Comparison of ENCODE assay signal across 9 cellular contexts in genomic region chr5:82107277-82107676, GRCh38.
DNase-seq lines count a peak whose midpoint lies in the region; ATAC-seq and TF ChIP-seq lines count a peak whose summit lies in the region.
"Had no signal": no experiment of that assay in that cellular context is flagged by ENCODE, and none has a peak within 500 bp of the region (broad histone marks: within the 10 kb centered on the region; RNA-seq: fewer than 3 reads in every experiment).

No MANE protein-coding gene starts in this region.

- H3K4me1 Mint-ChIP-seq in chondrocyte (ENCODE audit: low read depth) (peaks cover 16% of the 10 kb centered on the region), neural progenitor cell (peaks cover 7% of the 10 kb centered on the region)

- H3K36me3 ChIP-seq in Loucy (ENCODE audit: insufficient read depth, low read length) (no peaks in the 10 kb centered on the region), neural progenitor cell (no peaks in the 10 kb centered on the region), spleen (no peaks in the 10 kb centered on the region)

- H3K9me3 Mint-ChIP-seq in chondrocyte (ENCODE audit: low read depth) (no peaks in the 10 kb centered on the region), neural progenitor cell (no peaks in the 10 kb centered on the region)

- peak; percentile 69 for DNase-seq in G401 (ENCODE audit: low spot score)
- DNase-seq in chondrocyte (ENCODE audit: low spot score) = no peak
- DNase-seq in neural progenitor cell (ENCODE audit: low spot score) = peak; percentile 59
- no peak for DNase-seq in stimulated activated naive CD4-positive, alpha-beta T cell treated with Interleukin-2 at 50 U/mL for 16 hours (lab: John Stamatoyannopoulos, UW)
- DNase-seq in spleen = no peak
- DNase-seq: activated naive CD4-positive, alpha-beta T cell treated with Interleukin-2 at 50 U/mL for 16 hours had no signal

- H3K27ac ChIP-seq in neural progenitor cell (no peak overlapping the region), spleen (no peak overlapping the region)

- no peaks in the 10 kb centered on the region for H3K27me3 Mint-ChIP-seq in chondrocyte (ENCODE audit: low read depth)
- no peaks in the 10 kb centered on the region for H3K27me3 Mint-ChIP-seq in neural progenitor cell (ENCODE audit: insufficient read depth, low read depth)

- H3K4me2 ChIP-seq in Loucy (ENCODE audit: low read depth, low read length, poor library complexity, severe bottlenecking) (no peak overlapping the region), neural progenitor cell (peak overlapping the region; percentile 42)

- H3K27ac Mint-ChIP-seq in chondrocyte (ENCODE audit: unreplicated experiment) (no peak overlapping the region), neural progenitor cell (no peak overlapping the region)

- H3F3A ChIP-seq in Loucy (ENCODE audit: low read depth) (peaks cover 4% of the 10 kb centered on the region; the same call in 1 of the 2 replicates), neural progenitor cell (ENCODE audit: low read depth) (peaks cover 10% of the 10 kb centered on the region)

- H3K4me1 ChIP-seq in Loucy (ENCODE audit: insufficient read depth, low read length, poor library complexity, severe bottlenecking) (peaks cover 44% of the 10 kb centered on the region), neural progenitor cell (peaks cover 25% of the 10 kb centered on the region), spleen (peaks cover 0 to 16% (median 12%) of the 10 kb centered on the region in 6 donors)

- intact Hi-C loops in spleen (cut with DNase I; ENCODE audit: low total_unique reads) = no loop called here

- H3K4me3 ChIP-seq in Loucy (ENCODE audit: low read length, poor library complexity, severe bottlenecking) = no peak overlapping the region
- no peak overlapping the region for H3K4me3 ChIP-seq in neural progenitor cell
- H3K4me3 ChIP-seq in spleen = no peak overlapping the region

- no peak overlapping the region for H3K4me3 Mint-ChIP-seq in chondrocyte (ENCODE audit: unreplicated experiment)
- H3K4me3 Mint-ChIP-seq in neural progenitor cell = no peak overlapping the region

- no peak overlapping the region for H3K9ac ChIP-seq in Loucy (ENCODE audit: low read depth, low read length, poor library complexity, severe bottlenecking)
- no peak overlapping the region for H3K9ac ChIP-seq in neural progenitor cell

- H3K36me3 Mint-ChIP-seq in chondrocyte (ENCODE audit: low read depth) (no peaks in the 10 kb centered on the region), neural progenitor cell (no peaks in the 10 kb centered on the region)

- TF ChIP-seq POLR2A in spleen (IDR thresholded peaks at IDR 0.05) = no peak

- H3K79me2 ChIP-seq in Loucy (ENCODE audit: insufficient read depth, low read length) = no peaks in the 10 kb centered on the region
- H3K79me2 ChIP-seq in neural progenitor cell (ENCODE audit: low read depth) = no peaks in the 10 kb centered on the region

- no peak overlapping the region for H2AFZ ChIP-seq in Loucy (ENCODE audit: low read length)
- H2AFZ ChIP-seq in neural progenitor cell (replicated peaks) = no peak overlapping the region

- H3K9me3 ChIP-seq in Loucy (ENCODE audit: insufficient read depth, low read depth, low read length) (no peaks in the 10 kb centered on the region), neural progenitor cell (ENCODE audit: low read depth) (no peaks in the 10 kb centered on the region), spleen (no peaks in the 10 kb centered on the region)

- no peak for ATAC-seq in HG02642 (IDR thresholded peaks at IDR 0.05; ENCODE audit: poor library complexity, unreplicated experiment)
- no peak for ATAC-seq in HG03354 (IDR thresholded peaks at IDR 0.05; ENCODE audit: poor library complexity, severe bottlenecking, unreplicated experiment)

- H3K9me2 ChIP-seq in Loucy (replicated peaks; ENCODE audit: low read depth, low read length) = no peaks in the 10 kb centered on the region

- H3K27me3 ChIP-seq in Loucy (ENCODE audit: insufficient read depth, low read length, poor library complexity, severe bottlenecking) = no peaks in the 10 kb centered on the region
- no peaks in the 10 kb centered on the region for H3K27me3 ChIP-seq in neural progenitor cell
- H3K27me3 ChIP-seq in spleen (replicated peaks in 1 of 7) = no peaks in the 10 kb centered on the region

- TF ChIP-seq CTCF in Loucy (conservative IDR thresholded peaks at IDR 0.05; ENCODE audit: low read length) (peak; percentile 63), chondrocyte (IDR thresholded peaks at IDR 0.05) (peak; percentile 75), neural progenitor cell (IDR thresholded peaks at IDR 0.05) (peak; percentile 66), spleen (IDR thresholded peaks at IDR 0.05 in 8 of 11, conservative IDR thresholded peaks at IDR 0.05 in 3 of 11) (peak in 3 of 11 experiments; percentile 10 to 30 (median 25))

- in situ Hi-C loops in G401 (cut with HindIII; ENCODE audit: low sequenced_read_pairs) = no loop called here

- no peaks in the 10 kb centered on the region for H4K20me1 ChIP-seq in Loucy (ENCODE audit: insufficient read depth, low read length, poor library complexity, severe bottlenecking)
- H4K20me1 ChIP-seq in neural progenitor cell (ENCODE audit: low read depth) = no peaks in the 10 kb centered on the region

Comparison
In these comparisons a context has a peak if more than half of its experiments do, and no peak if none do; other contexts are left out.
1. DNase-seq: peak in G401 (single experiment) and neural progenitor cell (single experiment); none in chondrocyte (single experiment), stimulated activated naive CD4-positive, alpha-beta T cell treated with Interleukin-2 at 50 U/mL for 16 hours (single experiment) and spleen (single experiment).